1 cellular context compared by ENCODE assay signal in the genomic region with DNA sequence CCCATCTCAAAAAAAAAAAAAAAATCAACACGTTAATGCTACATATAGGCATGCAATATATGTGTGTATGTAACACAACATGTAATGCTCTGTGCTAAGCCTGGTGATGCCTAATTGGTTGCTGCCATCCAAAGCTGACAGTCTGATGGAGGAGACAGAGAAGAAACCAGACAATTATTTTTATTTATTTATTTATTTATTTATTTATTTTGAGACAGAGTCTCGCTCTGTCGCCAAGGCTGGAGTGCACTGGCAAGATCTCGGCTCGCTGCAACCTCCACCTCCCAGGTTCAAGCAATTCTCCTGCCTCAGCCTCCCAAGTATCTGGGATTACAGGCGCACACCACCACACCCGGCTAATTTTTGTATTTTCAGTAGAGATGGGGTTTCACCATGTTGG.
TF ChIP-seq lines count a peak whose summit lies in the region.

No MANE protein-coding gene starts in this region.

TF ChIP-seq in GM12878, 131 proteins besides CTCF, POLR2A, EP300 and RAD21:
- 0 out of 2 replicates have a peak, but pooled peaks have one; percentile 20 for TF ChIP-seq ZNF384 (IDR thresholded peaks at IDR 0.05; ENCODE audit: borderline replicate concordance, low read depth, low read length)
